In genomic region chr12:118015944-118016343, GRCh38 we compare ENCODE assay signal across 8 cellular contexts. TPM values are rescaled to one million over a fixed set of nuclear protein-coding genes. Genes with fewer than 3 reads are reported as not detected.
DNase-seq lines count a peak whose midpoint lies in the region; ATAC-seq and TF ChIP-seq lines count a peak whose summit lies in the region.

No MANE protein-coding gene starts in this region.

- no peak overlapping the region for H2AFZ ChIP-seq in SU-DHL-6 (ENCODE audit: low read depth, low read length, severe bottlenecking)

- peaks cover 20% of the 10 kb centered on the region for H3K36me3 ChIP-seq in SU-DHL-6 (ENCODE audit: low read length)

- H4K20me1 ChIP-seq in SU-DHL-6 (ENCODE audit: low read depth, low read length): peaks cover 2% of the 10 kb centered on the region; the same call in 1 of the 2 replicates

- H3K9me2 ChIP-seq in SU-DHL-6 (replicated peaks; ENCODE audit: insufficient read depth, low read length): no peaks in the 10 kb centered on the region

- H3K4me3 Mint-ChIP-seq in glutamatergic neuron (ENCODE audit: unreplicated experiment): peak overlapping the region; percentile 86

- H3K9me3 Mint-ChIP-seq in glutamatergic neuron (ENCODE audit: unreplicated experiment): peaks cover 2% of the 10 kb centered on the region

- H3K27me3 Mint-ChIP-seq in glutamatergic neuron (ENCODE audit: unreplicated experiment): no peaks in the 10 kb centered on the region

- H3K27ac Mint-ChIP-seq in glutamatergic neuron (ENCODE audit: unreplicated experiment): no peak overlapping the region

- H3K27ac ChIP-seq in SU-DHL-6 (ENCODE audit: low read depth, low read length) (no peak overlapping the region), skin epidermis (no peak overlapping the region)

- H3K36me3 Mint-ChIP-seq in glutamatergic neuron (ENCODE audit: unreplicated experiment): no peaks in the 10 kb centered on the region

- H3K9ac ChIP-seq in SU-DHL-6 (ENCODE audit: low read length): peak overlapping the region; percentile 83; the same call in 1 of the 2 replicates

- H3K4me3 ChIP-seq in SU-DHL-6 (ENCODE audit: insufficient read depth, low read length, poor library complexity, severe bottlenecking) (no peak overlapping the region), skin epidermis (peak overlapping the region in 6 of 7 experiments; percentile 59 to 98 (median 78))

- peak overlapping the region; percentile 79 for H3K4me2 ChIP-seq in SU-DHL-6 (ENCODE audit: low read depth, low read length, poor library complexity, severe bottlenecking)

- no peaks in the 10 kb centered on the region for H3K4me1 Mint-ChIP-seq in glutamatergic neuron (ENCODE audit: low read depth, unreplicated experiment)

- DNase-seq in glutamatergic neuron: no peak
- DNase-seq in activated effector memory CD4-positive, alpha-beta T cell treated with Interleukin-2 at 50 U/mL for 16 hours: no peak
- no peak for DNase-seq in posterior vena cava (ENCODE audit: low spot score)

- ATAC-seq in GM21619 (IDR thresholded peaks at IDR 0.05; ENCODE audit: unreplicated experiment) (peak; percentile 3), GM18498 (IDR thresholded peaks at IDR 0.05; ENCODE audit: unreplicated experiment) (no peak), HG02623 (IDR thresholded peaks at IDR 0.05; ENCODE audit: unreplicated experiment) (no peak)

- peaks cover 28% of the 10 kb centered on the region for H3K79me2 ChIP-seq in SU-DHL-6 (ENCODE audit: insufficient read depth, low read length)

- TF ChIP-seq CTCF in SU-DHL-6 (IDR thresholded peaks at IDR 0.05; ENCODE audit: insufficient read depth, low read length, poor library complexity, severe bottlenecking) (no peak), glutamatergic neuron (IDR thresholded peaks at IDR 0.05; ENCODE audit: partially characterized antibody, unreplicated experiment) (no peak)

- H3F3A ChIP-seq in SU-DHL-6 (ENCODE audit: insufficient read depth): no peaks in the 10 kb centered on the region

- H3K9me3 ChIP-seq in SU-DHL-6 (ENCODE audit: insufficient read depth, low read length): no peaks in the 10 kb centered on the region

- H3K27me3 ChIP-seq in SU-DHL-6 (ENCODE audit: low read length): no peaks in the 10 kb centered on the region

- intact Hi-C loops in posterior vena cava (cut with DNase I): loop anchor here in 1 of 2 donors (1.0 kb wide), 1 partner anchor 19 kb away; no protein-coding TSS in a partner anchor

RNA-seq across cellular contexts. Expression of gene RFC5, which starts 0.6 kb away (rescaled TPM):
- total RNA-seq in glutamatergic neuron (ENCODE audit: unreplicated experiment) (8.4 TPM), posterior vena cava (1 to 10 TPM; 6.0 to 7.0 TPM)

RNA-seq across cellular contexts. Expression of gene WSB2, which starts 45.0 kb away (rescaled TPM):
- total RNA-seq in glutamatergic neuron (ENCODE audit: unreplicated experiment) (76.4 TPM), posterior vena cava (100 to 1,000 TPM in 1 of 2 donors, 10 to 100 TPM in 1; 73.1 to 107 TPM)

RNA-seq across cellular contexts. Expression of gene KSR2, which starts 47.2 kb away (rescaled TPM):
- total RNA-seq in glutamatergic neuron (ENCODE audit: unreplicated experiment): 0.47 TPM
- total RNA-seq in posterior vena cava: under 1 TPM in 1 of 2 donors, not detected in 1; 0.05 TPM
